29 cellular contexts compared by ENCODE assay signal in the genomic region with DNA sequence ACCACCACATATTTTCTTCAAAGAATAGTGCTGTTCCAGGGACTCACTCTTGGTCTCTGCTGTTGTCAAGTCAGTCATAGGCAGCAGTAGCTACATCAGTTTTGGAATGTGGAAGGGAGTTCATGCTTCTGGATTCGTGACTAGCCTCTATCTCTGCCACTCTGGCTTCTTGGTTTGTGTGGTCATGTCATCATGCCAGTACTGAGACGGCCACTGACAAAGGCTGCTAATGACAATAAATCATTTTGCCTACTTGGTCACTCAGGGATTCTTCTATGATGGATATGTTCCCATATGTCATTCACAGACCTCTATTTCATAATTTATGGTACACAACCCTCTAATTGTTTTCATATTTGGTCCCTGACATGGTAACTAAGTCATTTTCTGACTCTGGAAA.
"Had no signal": no experiment of that assay in that cellular context is flagged by ENCODE, and none has a peak within 500 bp of the region (broad histone marks: within the 10 kb centered on the region; RNA-seq: fewer than 3 reads in every experiment).

No MANE protein-coding gene starts in this region.

- H3K4me1 ChIP-seq: breast epithelium had no signal

- H3K36me3 ChIP-seq: breast epithelium had no signal

- H3K27ac Mint-ChIP-seq: activated CD4-positive, alpha-beta memory T cell treated with anti-CD3 and anti-CD28 coated beads for 36 hours; activated CD4-positive, alpha-beta T cell treated with anti-CD3 and anti-CD28 coated beads, Interleukin-2, amount 10 ng/mL, durations not matched to agents 7 days and 5 days; activated naive CD4-positive, alpha-beta T cell treated with anti-CD3 and anti-CD28 coated beads, Interleukin-2, amount 10 ng/mL, durations not matched to agents 7 days and 5 days; activated naive CD8-positive, alpha-beta T cell treated with anti-CD3 and anti-CD28 coated beads for 36 hours; activated T-helper 2 cell treated with anti-CD3 and anti-CD28 coated beads, Interferon-gamma antibody, Interleukin-2, Interleukin-4, amounts not matched to agents 10 μg/mL and 5 μg/mL and 100 μg/mL, durations not matched to agents 14 hours and 24 hours and 36 hours; T-cell had no signal

- H3K27me3 Mint-ChIP-seq: activated CD4-positive, alpha-beta memory T cell treated with anti-CD3 and anti-CD28 coated beads for 36 hours; activated CD4-positive, alpha-beta T cell treated with anti-CD3 and anti-CD28 coated beads, Interleukin-2, amount 10 ng/mL, durations not matched to agents 7 days and 5 days; activated naive CD4-positive, alpha-beta T cell treated with anti-CD3 and anti-CD28 coated beads, Interleukin-2, amount 10 ng/mL, durations not matched to agents 7 days and 5 days; activated naive CD8-positive, alpha-beta T cell treated with anti-CD3 and anti-CD28 coated beads for 36 hours; T-cell had no signal

- DNase-seq: activated CD4-positive, alpha-beta memory T cell treated with anti-CD3 and anti-CD28 coated beads for 36 hours; activated CD4-positive, alpha-beta T cell treated with anti-CD3 and anti-CD28 coated beads, Interleukin-2, amount 10 ng/mL, durations not matched to agents 7 days and 5 days; activated CD4-positive, CD25-positive, alpha-beta regulatory T cell; activated gamma-delta T cell treated with Interleukin-2 at 50 U/mL for 16 hours; activated naive CD4-positive, alpha-beta T cell treated with anti-CD3 and anti-CD28 coated beads, Interleukin-2, amount 10 ng/mL, durations not matched to agents 7 days and 5 days; activated naive CD8-positive, alpha-beta T cell treated with anti-CD3 and anti-CD28 coated beads for 36 hours; activated T-cell treated with anti-CD3 and anti-CD28 coated beads for 4 hours; activated T-cell treated with anti-CD3 and anti-CD28 coated beads, Interleukin-2, amount 50 U/mL, for 48 hours; central memory CD4-positive, alpha-beta T cell; KG1; NCI-H1105; NCI-H1436; NCI-H1694 treated with DMSO at 0.1 percent for 48 hours; NCI-H2029 treated with DMSO at 0.1 percent for 48 hours; NCI-H345; NCI-H510A; NCI-H526 treated with DMSO at 0.1 percent for 48 hours; NK-92 treated with Interleukin-12 subunit alpha and Interleukin-12 subunit beta, amount 100 ng/mL, for 24 hours; OCI-M1; RPMI8226; T-cell; T-helper 2 cell; T1000 had no signal

- H3K27ac ChIP-seq: breast epithelium, SK-N-MC, VCaP had no signal

- H3K4me1 Mint-ChIP-seq: activated CD4-positive, alpha-beta T cell treated with anti-CD3 and anti-CD28 coated beads, Interleukin-2, amount 10 ng/mL, durations not matched to agents 7 days and 5 days; activated naive CD4-positive, alpha-beta T cell treated with anti-CD3 and anti-CD28 coated beads, Interleukin-2, amount 10 ng/mL, durations not matched to agents 7 days and 5 days; activated naive CD8-positive, alpha-beta T cell treated with anti-CD3 and anti-CD28 coated beads for 36 hours; T-cell had no signal

- H3K27me3 ChIP-seq: breast epithelium had no signal

- H3K4me3 ChIP-seq: breast epithelium, SK-N-MC had no signal

- ATAC-seq: Panc1, Right ventricle myocardium inferior, T-cell had no signal

- H3K36me3 Mint-ChIP-seq: activated CD4-positive, alpha-beta memory T cell treated with anti-CD3 and anti-CD28 coated beads for 36 hours; activated naive CD4-positive, alpha-beta T cell treated with anti-CD3 and anti-CD28 coated beads, Interleukin-2, amount 10 ng/mL, durations not matched to agents 7 days and 5 days; activated naive CD8-positive, alpha-beta T cell treated with anti-CD3 and anti-CD28 coated beads for 36 hours; T-cell had no signal

- H3K4me3 Mint-ChIP-seq: activated CD4-positive, alpha-beta memory T cell treated with anti-CD3 and anti-CD28 coated beads for 36 hours; activated CD4-positive, alpha-beta T cell treated with anti-CD3 and anti-CD28 coated beads, Interleukin-2, amount 10 ng/mL, durations not matched to agents 7 days and 5 days; activated naive CD4-positive, alpha-beta T cell treated with anti-CD3 and anti-CD28 coated beads, Interleukin-2, amount 10 ng/mL, durations not matched to agents 7 days and 5 days; activated naive CD8-positive, alpha-beta T cell treated with anti-CD3 and anti-CD28 coated beads for 36 hours; T-cell had no signal
